In genomic region chr15:35139822-35140221, GRCh38 we compare ENCODE assay signal across 21 cellular contexts. TPM values are rescaled to one million over a fixed set of nuclear protein-coding genes. Genes with fewer than 3 reads are reported as not detected.
DNase-seq lines count a peak whose midpoint lies in the region; ATAC-seq and TF ChIP-seq lines count a peak whose summit lies in the region.
"Had no signal": no experiment of that assay in that cellular context is flagged by ENCODE, and none has a peak within 500 bp of the region (broad histone marks: within the 10 kb centered on the region; RNA-seq: fewer than 3 reads in every experiment).

No MANE protein-coding gene starts in this region.

- H4K91ac ChIP-seq in IMR-90 (ENCODE audit: insufficient read depth, low read depth, low read length), result no peak overlapping the region

- no peak for TF ChIP-seq RAD21 in IMR-90 (IDR thresholded peaks at IDR 0.05; ENCODE audit: low read length)

- peak; percentile 11 for DNase-seq in MCF 10A (ENCODE audit: unreplicated experiment)
- no peak for DNase-seq in breast epithelium (ENCODE audit: low spot score in 2 of 2)
- DNase-seq in IMR-90, result no peak
- peak; percentile 55 for DNase-seq in NCI-H226
- DNase-seq in progenitor cell of endocrine pancreas (ENCODE audit: low spot score, unreplicated experiment), result no peak
- no peak for DNase-seq in adrenal gland
- DNase-seq: BE2C; CD4-positive, alpha-beta T cell; CD8-positive, alpha-beta memory T cell; DMS53; DMS79 treated with DMSO at 0.1 percent for 48 hours; GF-D8 had no signal

- BruUV-seq in MCF 10A (replicated peaks; lab: Mats Ljungman, UMichigan), result no TSS peak
- BruUV-seq in IMR-90 (replicated peaks; lab: Mats Ljungman, UMichigan), result no TSS peak

- H3K4me3 Mint-ChIP-seq in MCF 10A (ENCODE audit: unreplicated experiment), result no peak overlapping the region
- no peak overlapping the region for H3K4me3 Mint-ChIP-seq in progenitor cell of endocrine pancreas (ENCODE audit: low read depth)
- H3K4me3 Mint-ChIP-seq: CD14-positive monocyte; CD4-positive, alpha-beta T cell; CD8-positive, alpha-beta memory T cell; GM23338 had no signal

- no peaks in the 10 kb centered on the region for H3K4me1 ChIP-seq in breast epithelium
- peaks cover 13% of the 10 kb centered on the region for H3K4me1 ChIP-seq in IMR-90 (ENCODE audit: control insufficient read depth, insufficient read depth, low read length)
- no peaks in the 10 kb centered on the region for H3K4me1 ChIP-seq in adrenal gland (replicated peaks in 1 of 2)
- H3K4me1 ChIP-seq: BE2C; BLaER1 treated with 17β-estradiol and CSF1 and Interleukin-3, amounts not matched to agents 10 nM and 100 nM; HAP-1 had no signal

- no peak overlapping the region for H3K4ac ChIP-seq in IMR-90 (ENCODE audit: low read depth, low read length)

- peaks cover 12% of the 10 kb centered on the region for H3K4me1 Mint-ChIP-seq in MCF 10A (ENCODE audit: insufficient read depth, unreplicated experiment)
- peaks cover 7% of the 10 kb centered on the region for H3K4me1 Mint-ChIP-seq in progenitor cell of endocrine pancreas (ENCODE audit: low read depth)
- H3K4me1 Mint-ChIP-seq: CD8-positive, alpha-beta memory T cell had no signal

- POLR2A ChIA-PET in MCF 10A (lab: Yijun Ruan, JAX), result no interaction called here
- POLR2A ChIA-PET in IMR-90 (lab: Charles Lee; ENCODE audit: unreplicated experiment), result no interaction called here

- H3K4me3 ChIP-seq in breast epithelium (no peak overlapping the region), IMR-90 (ENCODE audit: insufficient read depth, low read depth, low read length) (no peak overlapping the region), adrenal gland (no peak overlapping the region)
- H3K4me3 ChIP-seq: BLaER1 treated with 17β-estradiol and CSF1 and Interleukin-3, amounts not matched to agents 10 nM and 100 nM; GM23338; HAP-1 had no signal

- H3K9me3 Mint-ChIP-seq in MCF 10A (ENCODE audit: unreplicated experiment), result no peaks in the 10 kb centered on the region
- H3K9me3 Mint-ChIP-seq in progenitor cell of endocrine pancreas (ENCODE audit: low read depth), result no peaks in the 10 kb centered on the region
- H3K9me3 Mint-ChIP-seq: CD4-positive, alpha-beta T cell; CD8-positive, alpha-beta memory T cell; GM23338 had no signal

- H2BK5ac ChIP-seq in IMR-90 (ENCODE audit: low read depth, low read length, poor library complexity, severe bottlenecking), result no peak overlapping the region

- peak overlapping the region; percentile 2; the same call in 1 of the 2 replicates for H2BK20ac ChIP-seq in IMR-90 (ENCODE audit: low read depth, low read length)

- no peak overlapping the region for H4K8ac ChIP-seq in IMR-90 (ENCODE audit: low read depth in 2 of 2, low read length in 2 of 2)

- ATAC-seq in IMR-90 (ENCODE audit: low read depth) (no peak), HG03095 (IDR thresholded peaks at IDR 0.05; ENCODE audit: unreplicated experiment) (no peak), GM21447 (IDR thresholded peaks at IDR 0.05; ENCODE audit: unreplicated experiment) (no peak)
- ATAC-seq: GM23338 had no signal

- H3K27ac Mint-ChIP-seq in MCF 10A (ENCODE audit: low read depth, unreplicated experiment) (no peak overlapping the region), progenitor cell of endocrine pancreas (peak overlapping the region; percentile 33)
- H3K27ac Mint-ChIP-seq: CD14-positive monocyte; CD4-positive, alpha-beta T cell; CD8-positive, alpha-beta memory T cell; GM23338 had no signal

- WGBS in IMR-90 (ENCODE audit: extremely low coverage in 2 of 2, insufficient read length in 1 of 2), 2 experiments, result 100% methylated on average over 1 of the region's 6 CpGs; no CpG with 5 or more reads in 1 of the 2 experiments
- WGBS in adrenal gland, 4 donors, result 87 to 93% (median 90%) methylated on average over 6 of the region's 6 CpGs

- H2AK5ac ChIP-seq in IMR-90 (ENCODE audit: low read depth, low read length), result peak overlapping the region; percentile 30; the same call in 1 of the 2 replicates

- H2BK15ac ChIP-seq in IMR-90 (ENCODE audit: low read depth, low read length), result no peak overlapping the region

- TF ChIP-seq CTCF in MCF 10A (IDR thresholded peaks at IDR 0.05; ENCODE audit: unreplicated experiment), result no peak
- no peak for TF ChIP-seq CTCF in breast epithelium (IDR thresholded peaks at IDR 0.05)
- no peak for TF ChIP-seq CTCF in IMR-90 (conservative IDR thresholded peaks at IDR 0.05; ENCODE audit: low read depth, low read length)
- TF ChIP-seq CTCF in progenitor cell of endocrine pancreas (IDR thresholded peaks at IDR 0.05; ENCODE audit: unreplicated experiment), result no peak
- TF ChIP-seq CTCF in adrenal gland (IDR thresholded peaks at IDR 0.05), result no peak

- no peaks in the 10 kb centered on the region for H3K79me1 ChIP-seq in IMR-90 (ENCODE audit: low read depth in 1 of 2, low read length in 2 of 2)

- no peak overlapping the region for H3K4me2 ChIP-seq in IMR-90 (ENCODE audit: low read depth, low read length)
- H3K4me2 ChIP-seq: BLaER1 treated with 17β-estradiol and CSF1 and Interleukin-3, amounts not matched to agents 10 nM and 100 nM; GM23338 had no signal

- no peak overlapping the region for H3K23ac ChIP-seq in IMR-90 (ENCODE audit: low read depth, low read length)

- H3K27me3 ChIP-seq in breast epithelium, result no peaks in the 10 kb centered on the region
- H3K27me3 ChIP-seq in IMR-90 (ENCODE audit: control insufficient read depth, insufficient read depth, low read length), result no peaks in the 10 kb centered on the region
- H3K27me3 ChIP-seq in adrenal gland, result no peaks in the 10 kb centered on the region
- H3K27me3 ChIP-seq: BE2C; BLaER1 treated with 17β-estradiol and CSF1 and Interleukin-3, amounts not matched to agents 10 nM and 100 nM had no signal

- H4K20me1 ChIP-seq in IMR-90 (ENCODE audit: insufficient read depth, low read length), result no peaks in the 10 kb centered on the region
- H4K20me1 ChIP-seq: BLaER1 treated with 17β-estradiol and CSF1 and Interleukin-3, amounts not matched to agents 10 nM and 100 nM had no signal

- dilution Hi-C loops in IMR-90 (cut with HindIII; ENCODE audit: low sequenced_read_pairs, unreplicated experiment), result no loop called here

- H3K14ac ChIP-seq in IMR-90 (replicated peaks; ENCODE audit: low read depth, low read length), result no peak overlapping the region

- CTCF ChIA-PET in MCF 10A (lab: Yijun Ruan, JAX) (interaction anchor here (0.7 kb wide), 1 partner anchor 1995 kb away, joined by 3 read pairs; no protein-coding TSS in a partner anchor), IMR-90 (lab: Yijun Ruan, JAX) (no interaction called here)

- H3K56ac ChIP-seq in IMR-90 (ENCODE audit: extremely low read depth, insufficient read depth, low read length), result no peak overlapping the region

- H3K18ac ChIP-seq in IMR-90 (ENCODE audit: low read depth, low read length), result no peak overlapping the region; the same call in 1 of the 2 replicates

- H3K36me3 ChIP-seq in breast epithelium, result no peaks in the 10 kb centered on the region
- no peaks in the 10 kb centered on the region for H3K36me3 ChIP-seq in IMR-90 (ENCODE audit: control insufficient read depth, insufficient read depth, low read length)
- no peaks in the 10 kb centered on the region for H3K36me3 ChIP-seq in adrenal gland (replicated peaks in 1 of 2)
- H3K36me3 ChIP-seq: BE2C; BLaER1 treated with 17β-estradiol and CSF1 and Interleukin-3, amounts not matched to agents 10 nM and 100 nM; HAP-1 had no signal

- H2AFZ ChIP-seq in IMR-90 (replicated peaks; ENCODE audit: low read length, poor library complexity), result no peak overlapping the region
- H2AFZ ChIP-seq: GM23338 had no signal

- H3K27ac ChIP-seq in breast epithelium (no peak overlapping the region), IMR-90 (ENCODE audit: insufficient read depth, low read length) (no peak overlapping the region), adrenal gland (no peak overlapping the region)
- H3K27ac ChIP-seq: 22Rv1; BLaER1 treated with 17β-estradiol and CSF1 and Interleukin-3, amounts not matched to agents 10 nM and 100 nM had no signal

- no peak for TF ChIP-seq POLR2A in breast epithelium (IDR thresholded peaks at IDR 0.05)
- TF ChIP-seq POLR2A in IMR-90 (IDR thresholded peaks at IDR 0.05; ENCODE audit: low read depth, low read length), result no peak
- no peak for TF ChIP-seq POLR2A in adrenal gland (IDR thresholded peaks at IDR 0.05)

- H2AK9ac ChIP-seq in IMR-90 (replicated peaks; ENCODE audit: low read depth, low read length, poor library complexity), result no peak overlapping the region

- H3K36me3 Mint-ChIP-seq in MCF 10A (ENCODE audit: insufficient read depth, unreplicated experiment) (no peaks in the 10 kb centered on the region), progenitor cell of endocrine pancreas (ENCODE audit: insufficient read depth) (no peaks in the 10 kb centered on the region)
- H3K36me3 Mint-ChIP-seq: CD14-positive monocyte; CD8-positive, alpha-beta memory T cell had no signal

- no peak overlapping the region for H4K5ac ChIP-seq in IMR-90 (ENCODE audit: low read depth, low read length)

- intact Hi-C loops in MCF 10A (cut with micrococcal nuclease) (no loop called here), breast epithelium (cut with DNase I; ENCODE audit: low total_unique reads) (no loop called here), IMR-90 (cut with micrococcal nuclease) (no loop called here), adrenal gland (cut with DNase I) (no loop called here)

- in situ Hi-C loops in IMR-90 (cut with MboI; ENCODE audit: low sequenced_read_pairs), result no loop called here

- no peak overlapping the region for H2BK120ac ChIP-seq in IMR-90 (ENCODE audit: low read depth, low read length)

- H3K27me3 Mint-ChIP-seq in MCF 10A (ENCODE audit: insufficient read depth, unreplicated experiment) (no peaks in the 10 kb centered on the region), progenitor cell of endocrine pancreas (no peaks in the 10 kb centered on the region)
- H3K27me3 Mint-ChIP-seq: CD4-positive, alpha-beta T cell; CD8-positive, alpha-beta memory T cell had no signal

- H3K9me3 ChIP-seq in breast epithelium, result no peaks in the 10 kb centered on the region
- 0 out of 2 replicates have a peak, but pooled peaks cover 2% of the 10 kb centered on the region for H3K9me3 ChIP-seq in IMR-90 (ENCODE audit: control insufficient read depth, insufficient read depth, low read length)
- H3K9me3 ChIP-seq in adrenal gland (replicated peaks in 1 of 3), result no peaks in the 10 kb centered on the region
- H3K9me3 ChIP-seq: BE2C; BLaER1 treated with 17β-estradiol and CSF1 and Interleukin-3, amounts not matched to agents 10 nM and 100 nM; HAP-1 had no signal

- no peak overlapping the region for H3K9ac ChIP-seq in IMR-90 (ENCODE audit: low read depth, low read length)
- H3K9ac ChIP-seq: BLaER1 treated with 17β-estradiol and CSF1 and Interleukin-3, amounts not matched to agents 10 nM and 100 nM had no signal

- peaks cover 11% of the 10 kb centered on the region for H3K9me1 ChIP-seq in IMR-90 (ENCODE audit: insufficient read depth, low read length)

TF ChIP-seq in IMR-90, 13 proteins besides CTCF, POLR2A, EP300 and RAD21 (continues in another document):
- TF ChIP-seq FOS (IDR thresholded peaks at IDR 0.05; ENCODE audit: low read depth, low read length), result no peak

RNA-seq across cellular contexts. Expression of gene NANOGP8, which starts 54.7 kb away (rescaled TPM):
- total RNA-seq in MCF 10A (2022) (0.75 TPM in 1 of 2 replicates, not detected in the other), breast epithelium (1 to 10 TPM; 1.1 to 1.3 (median 1.3) TPM), IMR-90 (2012; rRNA removed) (not detected in 2 replicates), progenitor cell of endocrine pancreas (0.36 and 0.75 TPM in 2 replicates), adrenal gland (1 to 10 TPM in 1 of 8 donors, under 1 TPM in 3, not detected in 4; 0.28 to 1.2 (median 0.52) TPM)
- polyA plus RNA-seq in IMR-90 (2012; rRNA removed) (not detected in 2 replicates), adrenal gland (not detected)
- polyA plus RNA-seq in IMR-90 (2012; cell fraction: cytosol; rRNA removed), result not detected in 2 replicates
- 0.17 TPM in 1 of 2 replicates, not detected in the other for polyA plus RNA-seq in IMR-90 (2012; cell fraction: nucleus; rRNA removed; ENCODE audit: low replicate concordance)
- total RNA-seq: CD4-positive, alpha-beta T cell; CD8-positive, alpha-beta memory T cell; Daoy; G401 had no signal
- polyA plus RNA-seq: CD14-positive monocyte; CD8-positive, alpha-beta memory T cell had no signal

Comparison
In these comparisons a context has a peak if more than half of its experiments do, and no peak if none do; other contexts are left out.
1. DNase-seq: peak in MCF 10A (single experiment) and NCI-H226 (single experiment); none in breast epithelium (0 of 2), IMR-90 (single experiment), progenitor cell of endocrine pancreas (single experiment) and adrenal gland (0 of 7).